8 cellular contexts compared by ENCODE assay signal in genomic region chr10:91907914-91908357, GRCh38. TPM values are rescaled to one million over a fixed set of nuclear protein-coding genes. Genes with fewer than 3 reads are reported as not detected.
A peak's percentile ranks its signal among the peaks of the same experiment; 100 is the strongest.
DNase-seq lines count a peak whose midpoint lies in the region; ATAC-seq and TF ChIP-seq lines count a peak whose summit lies in the region.

No MANE protein-coding gene starts in this region.

- no peaks in the 10 kb centered on the region for H3K9me3 Mint-ChIP-seq in activated CD8-positive, alpha-beta memory T cell treated with anti-CD3 and anti-CD28 coated beads, Interleukin-2, amount 10 ng/mL, durations not matched to agents 7 days and 5 days (ENCODE audit: low read depth)
- H3K9me3 Mint-ChIP-seq in neural progenitor cell: peaks cover 2% of the 10 kb centered on the region

- H3K4me3 Mint-ChIP-seq in activated CD8-positive, alpha-beta memory T cell treated with anti-CD3 and anti-CD28 coated beads, Interleukin-2, amount 10 ng/mL, durations not matched to agents 7 days and 5 days: peak overlapping the region; percentile 84
- H3K4me3 Mint-ChIP-seq in neural progenitor cell: peak overlapping the region; percentile 91

- H3K36me3 ChIP-seq in esophagus muscularis mucosa (no peaks in the 10 kb centered on the region), neural progenitor cell (peaks cover 8% of the 10 kb centered on the region)

- peak overlapping the region; percentile 73 for H3K9ac ChIP-seq in neural progenitor cell

- DNase-seq in activated CD8-positive, alpha-beta memory T cell treated with anti-CD3 and anti-CD28 coated beads, Interleukin-2, amount 10 ng/mL, durations not matched to agents 7 days and 5 days: no peak
- DNase-seq in activated CD8-positive, alpha-beta memory T cell treated with anti-CD3 and anti-CD28 coated beads, Interleukin-2, amount 50 U/mL, for 4 hours: no peak
- DNase-seq in RWPE1 (ENCODE audit: low spot score): no peak
- DNase-seq in esophagus muscularis mucosa (ENCODE audit: extremely low spot score): no peak
- DNase-seq in neural progenitor cell (ENCODE audit: low spot score): peak; percentile 57

- TF ChIP-seq EP300 in esophagus muscularis mucosa (IDR thresholded peaks at IDR 0.05): no peak

- H3K4me3 ChIP-seq in esophagus muscularis mucosa (peak overlapping the region; percentile 66 to 86 (median 79)), neural progenitor cell (peak overlapping the region; percentile 97)

- H3K27me3 Mint-ChIP-seq in activated CD8-positive, alpha-beta memory T cell treated with anti-CD3 and anti-CD28 coated beads, Interleukin-2, amount 10 ng/mL, durations not matched to agents 7 days and 5 days: peaks cover 5% of the 10 kb centered on the region
- H3K27me3 Mint-ChIP-seq in neural progenitor cell (ENCODE audit: insufficient read depth, low read depth): peaks cover 2% of the 10 kb centered on the region

- ATAC-seq in activated CD8-positive, alpha-beta memory T cell treated with anti-CD3 and anti-CD28 coated beads, Interleukin-2, amount 10 ng/mL, durations not matched to agents 7 days and 5 days: peak; percentile 34
- ATAC-seq in GM21786 (IDR thresholded peaks at IDR 0.05; ENCODE audit: unreplicated experiment): no peak
- no peak for ATAC-seq in GM21737 (IDR thresholded peaks at IDR 0.05; ENCODE audit: unreplicated experiment)
- no peak for ATAC-seq in GM19452 (IDR thresholded peaks at IDR 0.05; ENCODE audit: unreplicated experiment)

- TF ChIP-seq CTCF in RWPE1 (conservative IDR thresholded peaks at IDR 0.05; ENCODE audit: low read depth): no peak
- TF ChIP-seq CTCF in esophagus muscularis mucosa (IDR thresholded peaks at IDR 0.05): no peak
- TF ChIP-seq CTCF in neural progenitor cell (IDR thresholded peaks at IDR 0.05): no peak

- H3K4me1 ChIP-seq in esophagus muscularis mucosa (peaks cover 0 to 26% (median 23%) of the 10 kb centered on the region in 4 donors), neural progenitor cell (peaks cover 11% of the 10 kb centered on the region)

- peaks cover 38% of the 10 kb centered on the region for H3F3A ChIP-seq in neural progenitor cell (ENCODE audit: low read depth)

- H3K27ac ChIP-seq in RWPE1 (peak overlapping the region; percentile 64), esophagus muscularis mucosa (replicated peaks in 1 of 4) (peak overlapping the region; percentile 61 to 76 (median 66)), neural progenitor cell (no peak overlapping the region)

- H3K79me2 ChIP-seq in neural progenitor cell (ENCODE audit: low read depth): peaks cover 33% of the 10 kb centered on the region

- intact Hi-C loops in esophagus muscularis mucosa (cut with DNase I): loop anchor here (10.0 kb wide), 1 partner anchor 423 kb away; no protein-coding TSS in a partner anchor

- CTCF ChIA-PET in activated CD8-positive, alpha-beta memory T cell treated with anti-CD3 and anti-CD28 coated beads, Interleukin-2, amount 10 ng/mL, durations not matched to agents 7 days and 5 days (lab: Charles Lee): interaction anchor here (0.7 to 2.4 kb wide), 13 partner anchors 9 to 609 kb away, joined by 3 to 13 read pairs (median 5); partner anchors contain the start of genes BTAF1 and TNKS2
- CTCF ChIA-PET in RWPE1 (lab: Yijun Ruan, JAX): interaction anchor here (0.7 to 2.5 kb wide), 7 partner anchors 9 to 149 kb away, joined by 3 to 9 read pairs (median 4); no protein-coding TSS in a partner anchor

- H3K4me1 Mint-ChIP-seq in activated CD8-positive, alpha-beta memory T cell treated with anti-CD3 and anti-CD28 coated beads, Interleukin-2, amount 10 ng/mL, durations not matched to agents 7 days and 5 days: peaks cover 28% of the 10 kb centered on the region
- H3K4me1 Mint-ChIP-seq in neural progenitor cell: peaks cover 34% of the 10 kb centered on the region

- WGBS in esophagus muscularis mucosa: 9% methylated on average over 9 of the region's 20 CpGs

- H3K9me3 ChIP-seq in esophagus muscularis mucosa (no peaks in the 10 kb centered on the region), neural progenitor cell (ENCODE audit: low read depth) (no peaks in the 10 kb centered on the region)

- H3K36me3 Mint-ChIP-seq in activated CD8-positive, alpha-beta memory T cell treated with anti-CD3 and anti-CD28 coated beads, Interleukin-2, amount 10 ng/mL, durations not matched to agents 7 days and 5 days: peaks cover 12% of the 10 kb centered on the region
- peaks cover 43% of the 10 kb centered on the region for H3K36me3 Mint-ChIP-seq in neural progenitor cell

- peak overlapping the region; percentile 81 for H3K27ac Mint-ChIP-seq in activated CD8-positive, alpha-beta memory T cell treated with anti-CD3 and anti-CD28 coated beads, Interleukin-2, amount 10 ng/mL, durations not matched to agents 7 days and 5 days
- peak overlapping the region; percentile 26 for H3K27ac Mint-ChIP-seq in neural progenitor cell

- no peak for TF ChIP-seq POLR2A in esophagus muscularis mucosa (IDR thresholded peaks at IDR 0.05; ENCODE audit: low read depth)

- peaks cover 5% of the 10 kb centered on the region for H4K20me1 ChIP-seq in neural progenitor cell (ENCODE audit: low read depth)

- peak overlapping the region; percentile 95 for H2AFZ ChIP-seq in neural progenitor cell (replicated peaks)

- peak overlapping the region; percentile 79 for H3K4me2 ChIP-seq in neural progenitor cell

- POLR2A ChIA-PET in RWPE1 (lab: Yijun Ruan, JAX; ENCODE audit: low non-redundant PET): interaction anchor here (1.1 kb wide), 1 partner anchor 16 kb away, joined by 4 read pairs; no protein-coding TSS in a partner anchor

- no peaks in the 10 kb centered on the region for H3K27me3 ChIP-seq in esophagus muscularis mucosa
- no peaks in the 10 kb centered on the region for H3K27me3 ChIP-seq in neural progenitor cell

RNA-seq across cellular contexts. Expression of gene FGFBP3, which starts 1.4 kb away (rescaled TPM):
- 1 to 10 TPM; 1.5 to 1.9 TPM for total RNA-seq in activated CD8-positive, alpha-beta memory T cell treated with anti-CD3 and anti-CD28 coated beads, Interleukin-2, amount 10 ng/mL, durations not matched to agents 7 days and 5 days
- total RNA-seq in esophagus muscularis mucosa (1 to 10 TPM in 2 of 4 donors, under 1 TPM in 2; 0.58 to 1.7 (median 0.85) TPM), neural progenitor cell (ENCODE audit: low replicate concordance) (14.0 and 27.6 TPM in 2 replicates)

RNA-seq across cellular contexts. Expression of gene BTAF1, which starts 15.6 kb away (rescaled TPM):
- 10 to 100 TPM; 43.4 to 61.6 TPM for total RNA-seq in activated CD8-positive, alpha-beta memory T cell treated with anti-CD3 and anti-CD28 coated beads, Interleukin-2, amount 10 ng/mL, durations not matched to agents 7 days and 5 days
- total RNA-seq in esophagus muscularis mucosa: 10 to 100 TPM; 20.7 to 48.6 (median 26.1) TPM
- total RNA-seq in neural progenitor cell (ENCODE audit: low replicate concordance): 87.3 and 127 TPM in 2 replicates
